In the genomic region with DNA sequence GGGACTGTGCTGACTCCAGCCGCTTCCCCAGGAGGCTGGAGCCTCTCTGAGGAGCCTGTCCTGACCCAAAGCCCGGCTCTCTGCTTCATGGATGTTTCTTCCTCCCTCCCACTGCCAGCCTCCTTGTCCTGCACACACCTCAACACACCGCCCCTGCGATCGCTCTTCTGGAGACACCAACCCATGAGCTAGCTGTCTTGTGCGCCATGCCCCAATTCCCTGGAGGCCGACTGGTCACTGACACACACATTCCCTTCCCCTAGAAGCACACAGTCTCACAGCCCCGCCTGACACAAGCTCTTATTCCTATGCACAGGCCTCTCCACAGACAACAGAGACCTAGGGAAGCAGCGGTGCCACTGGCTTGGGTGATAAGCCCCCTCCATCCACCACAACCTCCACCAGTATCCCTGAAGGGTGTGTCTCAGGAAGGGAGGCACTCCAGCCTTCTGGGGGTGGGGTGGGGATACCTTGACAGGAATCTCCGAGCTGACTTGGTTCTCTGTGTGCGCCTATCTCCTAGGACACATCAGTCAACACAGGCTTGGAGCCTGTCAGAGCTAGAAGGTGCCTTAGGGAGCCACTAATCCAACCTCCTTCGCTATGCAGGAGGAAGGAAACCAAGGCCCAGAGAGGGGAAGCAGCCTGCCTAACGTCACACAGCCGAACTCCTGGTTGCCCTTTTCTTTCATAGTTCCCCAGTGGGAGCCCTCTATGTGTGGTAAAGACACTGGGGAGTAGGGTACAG, we compare ENCODE assay signal across 8 cellular contexts. TPM values are rescaled to one million over a fixed set of nuclear protein-coding genes. Genes with fewer than 3 reads are reported as not detected.
DNase-seq lines count a peak whose midpoint lies in the region; ATAC-seq and TF ChIP-seq lines count a peak whose summit lies in the region.
"Had no signal": no experiment of that assay in that cellular context is flagged by ENCODE, and none has a peak within 500 bp of the region (broad histone marks: within the 10 kb centered on the region; RNA-seq: fewer than 3 reads in every experiment).

No MANE protein-coding gene starts in this region.

- H3K79me2 ChIP-seq in OCI-LY7 (ENCODE audit: insufficient read depth, low read depth, low read length): no peaks in the 10 kb centered on the region

- H3K9me2 ChIP-seq in OCI-LY7 (ENCODE audit: insufficient read depth, low read length): no peaks in the 10 kb centered on the region

- peak overlapping the region; percentile 41 to 68 for H3K18ac ChIP-seq in mesenchymal stem cell (ENCODE audit: low read depth in 1 of 2, low read length in 2 of 2)

- peaks cover 14% of the 10 kb centered on the region for H3K79me1 ChIP-seq in mesenchymal stem cell (replicated peaks; ENCODE audit: low read length, poor library complexity, severe bottlenecking)

- no peak overlapping the region for H3K23ac ChIP-seq in mesenchymal stem cell (ENCODE audit: low read length in 2 of 2)

- BruUV-seq in OCI-LY7 (replicated peaks; lab: Mats Ljungman, UMichigan): no TSS peak

- H2BK15ac ChIP-seq in mesenchymal stem cell (ENCODE audit: low read depth, poor library complexity, severe bottlenecking): no peak overlapping the region

- peak overlapping the region; percentile 29 for H2BK120ac ChIP-seq in mesenchymal stem cell (ENCODE audit: low read depth, low read length)

- no peak overlapping the region for H2BK5ac ChIP-seq in mesenchymal stem cell (ENCODE audit: low read depth, low read length, poor library complexity, severe bottlenecking)

- H3K27me3 ChIP-seq in mesenchymal stem cell (ENCODE audit: control insufficient read depth in 1 of 2, insufficient read depth in 1 of 2, low read length in 2 of 2) (no peaks in the 10 kb centered on the region), thoracic aorta (replicated peaks; ENCODE audit: insufficient read depth) (no peaks in the 10 kb centered on the region)

- H3K36me3 Mint-ChIP-seq in activated CD8-positive, alpha-beta T cell treated with anti-CD3 and anti-CD28 coated beads, Interleukin-2, amount 10 ng/mL, durations not matched to agents 7 days and 5 days (ENCODE audit: low read depth): no peaks in the 10 kb centered on the region

- no peaks in the 10 kb centered on the region for H3K9me3 Mint-ChIP-seq in activated CD8-positive, alpha-beta T cell treated with anti-CD3 and anti-CD28 coated beads, Interleukin-2, amount 10 ng/mL, durations not matched to agents 7 days and 5 days (ENCODE audit: insufficient read depth)

- H3K4me1 Mint-ChIP-seq in activated CD8-positive, alpha-beta T cell treated with anti-CD3 and anti-CD28 coated beads, Interleukin-2, amount 10 ng/mL, durations not matched to agents 7 days and 5 days (ENCODE audit: low read depth): peaks cover 20% of the 10 kb centered on the region

- H3K9ac ChIP-seq in mesenchymal stem cell (ENCODE audit: low read length): peak overlapping the region; percentile 59

- H3K4me3 ChIP-seq in mesenchymal stem cell (ENCODE audit: insufficient read depth in 1 of 2, low read depth in 1 of 2, low read length in 2 of 2) (no peak overlapping the region), thoracic aorta (peak overlapping the region; percentile 39), OCI-LY7 (ENCODE audit: low read depth, low read length, poor library complexity, severe bottlenecking) (no peak overlapping the region)

- intact Hi-C loops in OCI-LY7 (cut with micrococcal nuclease; ENCODE audit: unreplicated experiment): no loop called here

- H3K4me1 ChIP-seq in mesenchymal stem cell (ENCODE audit: control insufficient read depth, insufficient read depth, low read depth, low read length) (peaks cover 80% of the 10 kb centered on the region), thoracic aorta (ENCODE audit: control insufficient read depth in 1 of 2, low read depth in 2 of 2) (peaks cover 73 to 90% of the 10 kb centered on the region in 2 donors), OCI-LY7 (ENCODE audit: insufficient read depth, low read length, poor library complexity, severe bottlenecking) (peaks cover 25% of the 10 kb centered on the region)

- H2AFZ ChIP-seq in mesenchymal stem cell (ENCODE audit: low read depth, low read length) (no peak overlapping the region), OCI-LY7 (ENCODE audit: low read length) (no peak overlapping the region)

- peak overlapping the region; percentile 23 for H2AK5ac ChIP-seq in mesenchymal stem cell (ENCODE audit: low read length, severe bottlenecking)

- peak overlapping the region; percentile 70 for H4K91ac ChIP-seq in mesenchymal stem cell (ENCODE audit: low read length)

- H3K4ac ChIP-seq in mesenchymal stem cell (ENCODE audit: low read depth in 1 of 2, low read length in 2 of 2): peak overlapping the region; percentile 19 to 35

- H4K8ac ChIP-seq in mesenchymal stem cell (ENCODE audit: low read length): no peak overlapping the region

- POLR2A ChIA-PET in activated CD8-positive, alpha-beta T cell treated with anti-CD3 and anti-CD28 coated beads, Interleukin-2, amount 10 ng/mL, durations not matched to agents 7 days and 5 days (lab: Charles Lee): no interaction called here
- POLR2A ChIA-PET in OCI-LY7 (lab: Charles Lee): interaction anchor here (1.0 kb wide), 1 partner anchor 23 kb away, joined by 3 read pairs; no protein-coding TSS in a partner anchor

- no peak for ATAC-seq in thoracic aorta (ENCODE audit: insufficient number of reproducible peaks, low FRiP score, low read depth)
- no peak for ATAC-seq in activated CD8-positive, alpha-beta T cell treated with anti-CD3 and anti-CD28 coated beads, Interleukin-2, amount 10 ng/mL, durations not matched to agents 7 days and 5 days

- H3K36me3 ChIP-seq in KOPT-K1 (ENCODE audit: insufficient read depth, low read length) (no peaks in the 10 kb centered on the region), mesenchymal stem cell (ENCODE audit: control insufficient read depth in 1 of 2, insufficient read depth in 2 of 2, low read depth in 1 of 2, low read length in 2 of 2) (peaks cover 0 to 6% of the 10 kb centered on the region in 2 experiments), thoracic aorta (no peaks in the 10 kb centered on the region), OCI-LY7 (ENCODE audit: insufficient read depth, low read length) (no peaks in the 10 kb centered on the region)

- H3K4me2 ChIP-seq in mesenchymal stem cell (ENCODE audit: low read length, poor library complexity, severe bottlenecking) (no peak overlapping the region), OCI-LY7 (ENCODE audit: low read length) (no peak overlapping the region)

- no peak overlapping the region for H3K27ac Mint-ChIP-seq in activated CD8-positive, alpha-beta T cell treated with anti-CD3 and anti-CD28 coated beads, Interleukin-2, amount 10 ng/mL, durations not matched to agents 7 days and 5 days

- WGBS in mesenchymal stem cell: 29% methylated on average over 13 of the region's 14 CpGs

- H2BK12ac ChIP-seq in mesenchymal stem cell (ENCODE audit: low read length in 2 of 2): peak overlapping the region; percentile 1 to 67

- no peaks in the 10 kb centered on the region for H4K20me1 ChIP-seq in OCI-LY7 (ENCODE audit: insufficient read depth, low read length)

- H3K27ac ChIP-seq in KOPT-K1 (ENCODE audit: low read depth, low read length, poor library complexity, severe bottlenecking) (peak overlapping the region; percentile 3), mesenchymal stem cell (ENCODE audit: low read length, poor library complexity, severe bottlenecking) (peak overlapping the region; percentile 37), thoracic aorta (peak overlapping the region; percentile 94 to 97), OCI-LY7 (ENCODE audit: low read depth, low read length, poor library complexity, severe bottlenecking) (no peak overlapping the region)

- H3K27me3 Mint-ChIP-seq in activated CD8-positive, alpha-beta T cell treated with anti-CD3 and anti-CD28 coated beads, Interleukin-2, amount 10 ng/mL, durations not matched to agents 7 days and 5 days (ENCODE audit: low read depth): peaks cover 11% of the 10 kb centered on the region

- DNase-seq in cerebellar cortex (ENCODE audit: low spot score): peak; percentile 77
- peak; percentile 84 for DNase-seq in mesenchymal stem cell
- no peak for DNase-seq in thoracic aorta (ENCODE audit: low spot score)
- DNase-seq in NOMO-1 (lab: John Stamatoyannopoulos, UW; ENCODE audit: unreplicated experiment in 2 of 2): no peak
- no peak for DNase-seq in activated CD8-positive, alpha-beta T cell treated with anti-CD3 and anti-CD28 coated beads, Interleukin-2, amount 10 ng/mL, durations not matched to agents 7 days and 5 days
- no peak for DNase-seq in OCI-LY7 (ENCODE audit: low spot score)
- DNase-seq: NCI-H2029 treated with DMSO at 0.1 percent for 48 hours had no signal

- H3K4me3 Mint-ChIP-seq in activated CD8-positive, alpha-beta T cell treated with anti-CD3 and anti-CD28 coated beads, Interleukin-2, amount 10 ng/mL, durations not matched to agents 7 days and 5 days: no peak overlapping the region

- TF ChIP-seq CTCF in thoracic aorta (IDR thresholded peaks at IDR 0.05): no peak
- no peak for TF ChIP-seq CTCF in OCI-LY7 (conservative IDR thresholded peaks at IDR 0.05; ENCODE audit: low read length)

- CTCF ChIA-PET in activated CD8-positive, alpha-beta T cell treated with anti-CD3 and anti-CD28 coated beads, Interleukin-2, amount 10 ng/mL, durations not matched to agents 7 days and 5 days (lab: Charles Lee): interaction anchor here (7.1 to 10.5 kb wide), 2 partner anchors 18 to 34 kb away, joined by 87 to 113 read pairs; partner anchors contain the start of gene AHDC1
- CTCF ChIA-PET in OCI-LY7 (lab: Charles Lee; ENCODE audit: unreplicated experiment): interaction anchor here (0.5 kb wide), 1 partner anchor 654 kb away, joined by 3 read pairs; no protein-coding TSS in a partner anchor

- H3K9me3 ChIP-seq in KOPT-K1 (ENCODE audit: insufficient read depth, low read length, poor library complexity, severe bottlenecking): no peaks in the 10 kb centered on the region
- no peaks in the 10 kb centered on the region for H3K9me3 ChIP-seq in mesenchymal stem cell (ENCODE audit: control insufficient read depth, low read length)
- no peaks in the 10 kb centered on the region for H3K9me3 ChIP-seq in thoracic aorta
- H3K9me3 ChIP-seq in OCI-LY7 (ENCODE audit: low read length): no peaks in the 10 kb centered on the region

- peak overlapping the region in 1 of 2 experiments; percentile 3 for H3K14ac ChIP-seq in mesenchymal stem cell (ENCODE audit: low read length in 2 of 2)

RNA-seq across cellular contexts. Expression of gene AHDC1, which starts 31.1 kb away (rescaled TPM):
- polyA plus RNA-seq in mesenchymal stem cell (2013, experiment 1 of 2): 27.0 TPM
- 24.1 TPM for polyA plus RNA-seq in mesenchymal stem cell (2013, experiment 2 of 2)
- 10 to 100 TPM; 38.3 to 55.4 TPM for total RNA-seq in thoracic aorta
- 10 to 100 TPM; 20.9 to 22.7 TPM for total RNA-seq in activated CD8-positive, alpha-beta T cell treated with anti-CD3 and anti-CD28 coated beads, Interleukin-2, amount 10 ng/mL, durations not matched to agents 7 days and 5 days
- total RNA-seq in OCI-LY7 (2014; rRNA removed; shearing (Covaris generic)): 5.5 and 6.5 TPM in 2 replicates
- total RNA-seq in OCI-LY7 (2022): 8.4 and 13.8 TPM in 2 replicates

Comparison
In these comparisons a context has a peak if more than half of its experiments do, and no peak if none do; other contexts are left out.
1. DNase-seq: peak in cerebellar cortex (single experiment) and mesenchymal stem cell (single experiment); none in thoracic aorta (single experiment), NOMO-1 (0 of 2), activated CD8-positive, alpha-beta T cell treated with anti-CD3 and anti-CD28 coated beads, Interleukin-2, amount 10 ng/mL, durations not matched to agents 7 days and 5 days (single experiment) and OCI-LY7 (single experiment).